14 cellular contexts compared by ENCODE assay signal in the genomic region with DNA sequence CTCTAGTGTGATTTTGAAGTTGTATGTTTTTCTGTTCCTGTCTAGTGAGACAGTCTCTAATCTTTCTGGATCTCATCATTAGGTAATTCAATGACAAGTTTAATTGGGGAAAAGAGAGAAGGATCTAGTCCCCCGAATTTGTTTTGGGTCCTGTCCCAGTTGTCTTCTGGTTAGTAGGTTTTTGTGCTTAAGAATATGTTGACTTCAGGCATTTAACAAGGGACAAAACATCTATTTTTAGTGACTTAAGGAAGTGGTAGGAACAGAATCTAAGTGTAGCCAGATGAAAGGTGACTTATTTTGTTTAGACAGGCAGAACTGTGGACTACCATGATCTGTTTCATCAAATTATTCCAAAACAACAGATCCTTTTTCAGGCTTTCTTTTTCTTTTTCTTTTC. TPM values are rescaled to one million over a fixed set of nuclear protein-coding genes. Genes with fewer than 3 reads are reported as not detected.
DNase-seq lines count a peak whose midpoint lies in the region; ATAC-seq and TF ChIP-seq lines count a peak whose summit lies in the region.
"Had no signal": no experiment of that assay in that cellular context is flagged by ENCODE, and none has a peak within 500 bp of the region (broad histone marks: within the 10 kb centered on the region; RNA-seq: fewer than 3 reads in every experiment).

No MANE protein-coding gene starts in this region.

- H3K36me3 ChIP-seq in left ventricle myocardium inferior = peaks cover 29% of the 10 kb centered on the region
- peaks cover 12% of the 10 kb centered on the region for H3K36me3 ChIP-seq in SU-DHL-6 (ENCODE audit: low read length)
- H3K36me3 ChIP-seq in effector memory CD4-positive, alpha-beta T cell (ENCODE audit: control insufficient read depth, insufficient read depth, low read length) = peaks cover 21% of the 10 kb centered on the region
- H3K36me3 ChIP-seq in smooth muscle cell (ENCODE audit: low read depth) = no peaks in the 10 kb centered on the region

- H3K4me1 Mint-ChIP-seq in glutamatergic neuron (ENCODE audit: low read depth, unreplicated experiment) = peaks cover 32% of the 10 kb centered on the region

- intact Hi-C loops in left ventricle myocardium inferior (cut with micrococcal nuclease) (no loop called here), right cardiac atrium (cut with DNase I) (no loop called here)

- H3K9me3 ChIP-seq in left ventricle myocardium inferior (replicated peaks) (no peaks in the 10 kb centered on the region), right cardiac atrium (ENCODE audit: control insufficient read depth, low read length) (no peaks in the 10 kb centered on the region), SU-DHL-6 (ENCODE audit: insufficient read depth, low read length) (no peaks in the 10 kb centered on the region), smooth muscle cell (replicated peaks; ENCODE audit: low read depth) (no peaks in the 10 kb centered on the region)
- H3K9me3 ChIP-seq in effector memory CD4-positive, alpha-beta T cell (ENCODE audit: control insufficient read depth, low read length) = no peaks in the 10 kb centered on the region
- H3K9me3 ChIP-seq: BE2C, left lung had no signal

- H3K27ac Mint-ChIP-seq in glutamatergic neuron (ENCODE audit: unreplicated experiment) = no peak overlapping the region

- H3K79me2 ChIP-seq in SU-DHL-6 (ENCODE audit: insufficient read depth, low read length) (peaks cover 66% of the 10 kb centered on the region), smooth muscle cell (ENCODE audit: low read depth) (peaks cover 64% of the 10 kb centered on the region)

- TF ChIP-seq CTCF in left ventricle myocardium inferior (IDR thresholded peaks at IDR 0.05; ENCODE audit: borderline replicate concordance) (no peak), SU-DHL-6 (IDR thresholded peaks at IDR 0.05; ENCODE audit: insufficient read depth, low read length, poor library complexity, severe bottlenecking) (no peak), glutamatergic neuron (IDR thresholded peaks at IDR 0.05; ENCODE audit: partially characterized antibody, unreplicated experiment) (no peak), smooth muscle cell (IDR thresholded peaks at IDR 0.05; ENCODE audit: borderline replicate concordance, insufficient read depth, poor library complexity, severe bottlenecking) (no peak)

- H3K9ac ChIP-seq in SU-DHL-6 (ENCODE audit: low read length) (no peak overlapping the region), smooth muscle cell (ENCODE audit: low read depth) (no peak overlapping the region)
- H3K9ac ChIP-seq: parathyroid adenoma had no signal

- no peaks in the 10 kb centered on the region for H3K36me3 Mint-ChIP-seq in glutamatergic neuron (ENCODE audit: unreplicated experiment)

- H3K4me3 Mint-ChIP-seq in glutamatergic neuron (ENCODE audit: unreplicated experiment) = peak overlapping the region; percentile 80

- H3F3A ChIP-seq in SU-DHL-6 (ENCODE audit: insufficient read depth) (no peaks in the 10 kb centered on the region), smooth muscle cell (ENCODE audit: low read depth) (no peaks in the 10 kb centered on the region)

- peaks cover 3% of the 10 kb centered on the region for H3K27me3 Mint-ChIP-seq in glutamatergic neuron (ENCODE audit: unreplicated experiment)

- H3K9me3 Mint-ChIP-seq in glutamatergic neuron (ENCODE audit: unreplicated experiment) = peaks cover 7% of the 10 kb centered on the region

- DNase-seq in left ventricle myocardium inferior (no peak), right cardiac atrium (no peak), glutamatergic neuron (no peak), NCI-H187 treated with DMSO at 0.1 percent for 48 hours (lab: John Stamatoyannopoulos, UW) (no peak), ecto neural progenitor cell (ENCODE audit: low spot score) (no peak), smooth muscle cell (lab: John Stamatoyannopoulos, UW; ENCODE audit: unreplicated experiment) (no peak)
- no peak for DNase-seq in effector memory CD4-positive, alpha-beta T cell
- DNase-seq: BE2C; IMR-90; left lung; NK-92 treated with Interleukin-12 subunit alpha and Interleukin-12 subunit beta, amount 100 ng/mL, for 24 hours; stimulated activated naive CD4-positive, alpha-beta T cell had no signal

- H3K27me3 ChIP-seq in left ventricle myocardium inferior (ENCODE audit: low read depth) = no peaks in the 10 kb centered on the region
- no peaks in the 10 kb centered on the region for H3K27me3 ChIP-seq in right cardiac atrium (ENCODE audit: control insufficient read depth, insufficient read depth)
- H3K27me3 ChIP-seq in SU-DHL-6 (ENCODE audit: low read length) = no peaks in the 10 kb centered on the region
- H3K27me3 ChIP-seq in effector memory CD4-positive, alpha-beta T cell (replicated peaks; ENCODE audit: control insufficient read depth, insufficient read depth, low read length, poor library complexity, severe bottlenecking) = no peaks in the 10 kb centered on the region
- H3K27me3 ChIP-seq in smooth muscle cell (ENCODE audit: low read depth) = peaks cover 15% of the 10 kb centered on the region

- H3K27ac ChIP-seq in left ventricle myocardium inferior (replicated peaks) = no peak overlapping the region
- H3K27ac ChIP-seq in right cardiac atrium (ENCODE audit: low read length) = no peak overlapping the region
- no peak overlapping the region for H3K27ac ChIP-seq in SU-DHL-6 (ENCODE audit: low read depth, low read length)
- H3K27ac ChIP-seq in effector memory CD4-positive, alpha-beta T cell (ENCODE audit: insufficient read depth, low read length, poor library complexity, severe bottlenecking) = no peak overlapping the region
- no peak overlapping the region for H3K27ac ChIP-seq in smooth muscle cell (ENCODE audit: low read depth)
- H3K27ac ChIP-seq: left lung, parathyroid adenoma had no signal

- WGBS in right cardiac atrium = 69% methylated on average over 1 of the region's 1 CpG
- 91% methylated on average over 1 of the region's 1 CpG for WGBS in smooth muscle cell (ENCODE audit: low lambda C conversion rate)

- H3K4me2 ChIP-seq in SU-DHL-6 (ENCODE audit: low read depth, low read length, poor library complexity, severe bottlenecking) (peak overlapping the region; percentile 64), smooth muscle cell (no peak overlapping the region)

- H4K20me1 ChIP-seq in SU-DHL-6 (ENCODE audit: low read depth, low read length) (peaks cover 10% of the 10 kb centered on the region; the same call in 1 of the 2 replicates), smooth muscle cell (ENCODE audit: low read depth) (peaks cover 65% of the 10 kb centered on the region)

- no peak for ATAC-seq in right cardiac atrium
- ATAC-seq: left lung had no signal

- H3K4me1 ChIP-seq in left ventricle myocardium inferior = peaks cover 72% of the 10 kb centered on the region
- H3K4me1 ChIP-seq in right cardiac atrium (ENCODE audit: control insufficient read depth, insufficient read depth, low read length) = peaks cover 8% of the 10 kb centered on the region
- peaks cover 20% of the 10 kb centered on the region for H3K4me1 ChIP-seq in effector memory CD4-positive, alpha-beta T cell (ENCODE audit: control insufficient read depth, insufficient read depth, low read length, poor library complexity, severe bottlenecking)
- H3K4me1 ChIP-seq in smooth muscle cell (ENCODE audit: low read depth) = peaks cover 36% of the 10 kb centered on the region

- H2AFZ ChIP-seq in SU-DHL-6 (ENCODE audit: low read depth, low read length, severe bottlenecking) (no peak overlapping the region), smooth muscle cell (ENCODE audit: low read depth) (no peak overlapping the region)
- H2AFZ ChIP-seq: parathyroid adenoma had no signal

- H3K4me3 ChIP-seq in left ventricle myocardium inferior (peak overlapping the region; percentile 26), right cardiac atrium (ENCODE audit: low read length) (no peak overlapping the region), SU-DHL-6 (ENCODE audit: insufficient read depth, low read length, poor library complexity, severe bottlenecking) (no peak overlapping the region), smooth muscle cell (no peak overlapping the region)
- no peak overlapping the region for H3K4me3 ChIP-seq in effector memory CD4-positive, alpha-beta T cell (ENCODE audit: insufficient read depth, low read depth, low read length, poor library complexity, severe bottlenecking)

- no peaks in the 10 kb centered on the region for H3K9me2 ChIP-seq in SU-DHL-6 (replicated peaks; ENCODE audit: insufficient read depth, low read length)

RNA-seq across cellular contexts. Expression of gene GPATCH2L, which starts 2.2 kb away (rescaled TPM):
- total RNA-seq in left ventricle myocardium inferior (26.5 TPM), right cardiac atrium (10 to 100 TPM; 32.7 to 81.4 (median 35.0) TPM), glutamatergic neuron (ENCODE audit: unreplicated experiment) (115 TPM), smooth muscle cell (53.4 and 56.1 TPM in 2 replicates)
- polyA plus RNA-seq in right cardiac atrium (9.7 TPM), smooth muscle cell (14.5 and 18.0 TPM in 2 replicates)
